In genomic region chr3:102339671-102340070, GRCh38 we compare ENCODE assay signal across 19 cellular contexts.
DNase-seq lines count a peak whose midpoint lies in the region; TF ChIP-seq lines count a peak whose summit lies in the region.
"Had no signal": no experiment of that assay in that cellular context is flagged by ENCODE, and none has a peak within 500 bp of the region (broad histone marks: within the 10 kb centered on the region; RNA-seq: fewer than 3 reads in every experiment).

No MANE protein-coding gene starts in this region.

- TF ChIP-seq POLR2A in spleen (IDR thresholded peaks at IDR 0.05) = no peak

- WGBS in ectodermal cell, 2 experiments = 88 to 92% methylated on average over 2 of the region's 2 CpGs
- WGBS in spleen, 5 donors = 84 to 95% (median 87%) methylated on average over 2 of the region's 2 CpGs

- no peaks in the 10 kb centered on the region for H3K36me3 ChIP-seq in ectodermal cell (ENCODE audit: control insufficient read depth, insufficient read depth, low read length)
- H3K36me3 ChIP-seq in spleen = no peaks in the 10 kb centered on the region
- H3K36me3 ChIP-seq: HAP-1 had no signal

- peak overlapping the region; percentile 38 for H3K27ac ChIP-seq in ectodermal cell (ENCODE audit: insufficient read depth, low read depth, low read length, poor library complexity, severe bottlenecking)
- no peak overlapping the region for H3K27ac ChIP-seq in spleen
- H3K27ac ChIP-seq: A549 had no signal

- intact Hi-C loops in spleen (cut with DNase I; ENCODE audit: low total_unique reads) = no loop called here

- peak; percentile 59 for DNase-seq in LHCN-M2 (ENCODE audit: low read depth)
- DNase-seq in myocyte (ENCODE audit: low read depth) = peak; percentile 36
- peak; percentile 27 for DNase-seq in spleen
- no peak for DNase-seq in NCI-H2107 treated with DMSO at 0.1 percent for 48 hours (lab: John Stamatoyannopoulos, UW; ENCODE audit: unreplicated experiment)
- no peak for DNase-seq in AG08395 (ENCODE audit: low spot score)
- DNase-seq in nucleus accumbens (lab: John Stamatoyannopoulos, UW) = no peak
- DNase-seq: 8988T, ACHN, C1 segment of cervical spinal cord, Calu3, COR-L47, DMS53, DMS79 treated with DMSO at 0.1 percent for 48 hours, GF-D8, HFFc6 had no signal

- peaks cover 5% of the 10 kb centered on the region for H3K4me1 ChIP-seq in ectodermal cell (ENCODE audit: control insufficient read depth, insufficient read depth, low read length)
- H3K4me1 ChIP-seq in spleen = no peaks in the 10 kb centered on the region
- H3K4me1 ChIP-seq: A549, HAP-1 had no signal

- no peak for TF ChIP-seq CTCF in spleen (IDR thresholded peaks at IDR 0.05 in 8 of 11, conservative IDR thresholded peaks at IDR 0.05 in 3 of 11)

- H3K9me3 ChIP-seq in ectodermal cell (ENCODE audit: control insufficient read depth, low read length) = no peaks in the 10 kb centered on the region
- H3K9me3 ChIP-seq in spleen = no peaks in the 10 kb centered on the region
- H3K9me3 ChIP-seq: A549, HAP-1 had no signal

- H3K4me3 ChIP-seq in ectodermal cell (ENCODE audit: insufficient read depth, low read depth, low read length) (no peak overlapping the region), spleen (no peak overlapping the region)
- H3K4me3 ChIP-seq: A549, GM23338, HAP-1 had no signal

- no peaks in the 10 kb centered on the region for H3K27me3 ChIP-seq in ectodermal cell (ENCODE audit: control insufficient read depth, insufficient read depth, low read length, poor library complexity, severe bottlenecking)
- no peaks in the 10 kb centered on the region for H3K27me3 ChIP-seq in spleen (replicated peaks in 1 of 7)

Comparison
In these comparisons a context has a peak if more than half of its experiments do, and no peak if none do; other contexts are left out.
1. DNase-seq: peak in LHCN-M2 (single experiment), myocyte (single experiment) and spleen (single experiment); none in NCI-H2107 treated with DMSO at 0.1 percent for 48 hours (single experiment), AG08395 (single experiment) and nucleus accumbens (0 of 56).